Comparison of ENCODE assay signal across 8 cellular contexts in the genomic region with DNA sequence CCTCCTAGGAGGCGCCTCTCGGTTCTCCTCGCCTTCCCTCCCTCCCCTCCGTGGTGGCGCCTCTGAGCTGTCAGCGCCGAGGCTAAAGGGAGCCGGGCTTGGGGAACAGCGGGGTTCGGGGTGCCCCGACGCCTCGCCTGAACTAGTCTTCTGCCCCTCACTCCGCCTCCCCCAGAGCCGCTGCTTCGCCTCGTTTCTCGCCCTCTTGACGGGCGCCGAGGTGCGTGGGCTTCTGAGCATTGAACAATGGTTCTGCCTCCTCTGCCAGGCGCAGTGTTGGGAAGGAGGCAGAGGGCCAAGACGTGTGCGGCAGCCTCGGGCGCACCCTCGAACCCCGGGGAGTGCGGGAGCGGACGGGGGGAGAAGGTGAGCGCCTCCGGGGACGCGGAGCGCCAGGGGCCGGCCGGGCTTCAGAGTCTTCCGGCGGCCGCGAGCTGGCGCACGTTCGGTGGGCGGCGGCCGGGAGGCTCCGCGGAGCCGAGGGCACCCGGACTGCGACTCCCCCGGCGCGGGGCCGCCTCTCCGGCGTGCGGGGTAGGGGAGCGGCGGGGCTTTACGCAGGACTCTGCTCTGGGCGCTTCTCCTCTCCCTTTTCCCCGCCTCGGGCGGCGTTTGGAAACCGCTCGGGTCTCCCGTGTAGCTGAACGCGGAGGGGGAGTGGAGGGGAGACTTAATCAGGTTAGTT. TPM values are rescaled to one million over a fixed set of nuclear protein-coding genes. Genes with fewer than 3 reads are reported as not detected.
DNase-seq lines count a peak whose midpoint lies in the region; ATAC-seq, FAIRE-seq and TF ChIP-seq lines count a peak whose summit lies in the region.

No MANE protein-coding gene starts in this region.

- peak overlapping the region; percentile 77 for H3K4me3 ChIP-seq in AG04450 (ENCODE audit: low read depth, low read length)
- H3K4me3 ChIP-seq in HepG2 (replicated peaks in 1 of 3; ENCODE audit: insufficient read depth in 1 of 3, low read depth in 2 of 3, low read length in 3 of 3), result peak overlapping the region; percentile 49 to 74 (median 65)

- peaks cover 4% of the 10 kb centered on the region; the same call in 1 of the 2 replicates for H3K9me3 ChIP-seq in AG04450 (ENCODE audit: control insufficient read depth, insufficient read depth, low read length)
- H3K9me3 ChIP-seq in HepG2 (ENCODE audit: low read length), result no peaks in the 10 kb centered on the region

- H3K27ac Mint-ChIP-seq in stimulated activated effector memory CD8-positive, alpha-beta T cell treated with anti-CD3 and anti-CD28 coated beads, Interleukin-12 subunit alpha, Interleukin-12 subunit beta, amount 100 ng/mL, for 72 hours, result peak overlapping the region; percentile 92

- POLR2A ChIA-PET in AG04450 (lab: Yijun Ruan, JAX) (no interaction called here), HepG2 (lab: Yijun Ruan, JAX) (no interaction called here)

- ATAC-seq in GM18502 (IDR thresholded peaks at IDR 0.05; ENCODE audit: poor library complexity, unreplicated experiment) (peak; percentile 37), HG03064 (IDR thresholded peaks at IDR 0.05; ENCODE audit: low read depth, unreplicated experiment) (peak; percentile 31), HepG2 (peak; percentile 58)
- peak; percentile 54 for ATAC-seq in stimulated activated effector memory CD8-positive, alpha-beta T cell treated with anti-CD3 and anti-CD28 coated beads, Interleukin-12 subunit alpha, Interleukin-12 subunit beta, amount 100 ng/mL, for 72 hours

- H3K27ac ChIP-seq in AG04450 (ENCODE audit: low read depth, low read length) (peak overlapping the region; percentile 47), HepG2 (ENCODE audit: extremely low read length, insufficient read depth, low read length) (no peak overlapping the region)

- H3K9me3 Mint-ChIP-seq in stimulated activated effector memory CD8-positive, alpha-beta T cell treated with anti-CD3 and anti-CD28 coated beads, Interleukin-12 subunit alpha, Interleukin-12 subunit beta, amount 100 ng/mL, for 72 hours, result no peaks in the 10 kb centered on the region

- H3K36me3 ChIP-seq in HepG2 (replicated peaks in 1 of 2; ENCODE audit: control insufficient read depth in 1 of 2, insufficient read depth in 2 of 2, low read length in 2 of 2), result no peaks in the 10 kb centered on the region

- FAIRE-seq in HepG2 (lab: Jason Lieb, UNC), result no peak

- H3K9ac ChIP-seq in HepG2 (ENCODE audit: insufficient read depth, low read depth, low read length), result peak overlapping the region; percentile 52; the same call in 1 of the 2 replicates

- peaks cover 24% of the 10 kb centered on the region for H3K4me1 ChIP-seq in HepG2 (ENCODE audit: insufficient read depth, low read length)

- no peak for TF ChIP-seq RAD21 in HepG2 (CRISPR knock-in tag; IDR thresholded peaks at IDR 0.05)

- peak overlapping the region; percentile 90 for H3K4me3 Mint-ChIP-seq in stimulated activated effector memory CD8-positive, alpha-beta T cell treated with anti-CD3 and anti-CD28 coated beads, Interleukin-12 subunit alpha, Interleukin-12 subunit beta, amount 100 ng/mL, for 72 hours

- in situ Hi-C loops in SK-MEL-5 (cut with HindIII; ENCODE audit: low pct_unique_long_range_greater_than_20kb, low sequenced_read_pairs), result no loop called here
- in situ Hi-C loops in HepG2 (cut with HindIII; ENCODE audit: extremely low pct_ligation_motif_present, low pct_unique_long_range_greater_than_20kb), result no loop called here

- 2% methylated on average over 29 of the region's 74 CpGs for WGBS in HepG2 (ENCODE audit: low lambda C conversion rate)

- H4K20me1 ChIP-seq in HepG2 (ENCODE audit: insufficient read depth, low read length), result no peaks in the 10 kb centered on the region

- CTCF ChIA-PET in AG04450 (lab: Charles Lee) (no interaction called here), HepG2 (lab: Yijun Ruan, JAX; ENCODE audit: low intra/inter-chr PET ratio, low total read pairs) (no interaction called here)

- no peak overlapping the region for H2AFZ ChIP-seq in HepG2 (ENCODE audit: low read length)

- no peak for TF ChIP-seq CTCF in AG04450 (IDR thresholded peaks at IDR 0.05; ENCODE audit: low read depth, low read length)
- TF ChIP-seq CTCF in HepG2 (CRISPR knock-in tag; IDR thresholded peaks at IDR 0.05), result peak; percentile 33

- no peaks in the 10 kb centered on the region for H3K79me2 ChIP-seq in HepG2 (ENCODE audit: insufficient read depth, low read length)

- H3K4me1 Mint-ChIP-seq in stimulated activated effector memory CD8-positive, alpha-beta T cell treated with anti-CD3 and anti-CD28 coated beads, Interleukin-12 subunit alpha, Interleukin-12 subunit beta, amount 100 ng/mL, for 72 hours, result peaks cover 19% of the 10 kb centered on the region

- TF ChIP-seq POLR2A in HepG2 (IDR thresholded peaks at IDR 0.05; ENCODE audit: insufficient read depth in 1 of 2, low read depth in 2 of 2, low read length in 2 of 2), result no peak

- DNase-seq in AG04450 (ENCODE audit: low read depth, low spot score) (no peak), SK-MEL-5 (ENCODE audit: low read depth, low spot score) (peak; percentile 6), cerebellum (ENCODE audit: low spot score) (peak; percentile 36), HepG2 (ENCODE audit: low spot score) (no peak), NOMO-1 (lab: John Stamatoyannopoulos, UW; ENCODE audit: unreplicated experiment in 2 of 2) (no peak)
- DNase-seq in stimulated activated effector memory CD8-positive, alpha-beta T cell treated with anti-CD3 and anti-CD28 coated beads, Interleukin-12 subunit alpha, Interleukin-12 subunit beta, amount 100 ng/mL, for 72 hours (ENCODE audit: low spot score in 2 of 2), result peak; percentile 29 to 66

- TF ChIP-seq EP300 in HepG2 (IDR thresholded peaks at IDR 0.05; ENCODE audit: low read depth in 2 of 2, low read length in 2 of 2) (no peak), HepG2 (CRISPR knock-in tag; IDR thresholded peaks at IDR 0.05; ENCODE audit: borderline replicate concordance) (no peak)

- intact Hi-C loops in HepG2 (cut with micrococcal nuclease; ENCODE audit: unreplicated experiment), result loop anchor here (5.0 kb wide), 2 partner anchors 105 to 220 kb away; partner anchors contain the start of gene PUM3

- no TSS peak for BruUV-seq in HepG2 (replicated peaks; lab: Mats Ljungman, UMichigan)

- peak overlapping the region; percentile 86 for H3K4me2 ChIP-seq in HepG2 (ENCODE audit: low read depth, low read length)

- peaks cover 12% of the 10 kb centered on the region for H3K36me3 Mint-ChIP-seq in stimulated activated effector memory CD8-positive, alpha-beta T cell treated with anti-CD3 and anti-CD28 coated beads, Interleukin-12 subunit alpha, Interleukin-12 subunit beta, amount 100 ng/mL, for 72 hours

- no peaks in the 10 kb centered on the region for H3K27me3 ChIP-seq in AG04450 (ENCODE audit: control insufficient read depth, insufficient read depth, low read length)
- H3K27me3 ChIP-seq in HepG2 (ENCODE audit: control insufficient read depth in 1 of 2, insufficient read depth in 2 of 2, low read length in 2 of 2), result peaks cover 4 to 21% of the 10 kb centered on the region in 2 experiments; a peak in 4 of 5 replicates

TF ChIP-seq in HepG2, 621 proteins besides CTCF, POLR2A, EP300 and RAD21 (continues in another document):
- TF ChIP-seq GABPB1 (CRISPR knock-in tag; IDR thresholded peaks at IDR 0.05) (peak; percentile 42; the same call in 1 of the 2 replicates), ZNF362 (CRISPR knock-in tag; IDR thresholded peaks at IDR 0.05; ENCODE audit: borderline replicate concordance) (no peak), ATF7-NPFF (CRISPR knock-in tag; IDR thresholded peaks at IDR 0.05; ENCODE audit: low read depth) (no peak), RBM22 (optimal IDR thresholded peaks at IDR 0.05; ENCODE audit: low read length) (no peak)

RNA-seq across cellular contexts. Expression of gene VLDLR, which starts 0.9 kb away (rescaled TPM):
- polyA plus RNA-seq in AG04450 (2011; rRNA removed), result 29.0 and 32.6 TPM in 2 replicates
- polyA minus RNA-seq in AG04450 (2011; rRNA and poly(A)+ RNA removed), result 38.6 and 40.9 TPM in 2 replicates
- total RNA-seq in SK-MEL-5 (2014; rRNA removed; shearing (Covaris generic)), result 35.5 and 37.6 TPM in 2 replicates
- polyA plus RNA-seq in SK-MEL-5 (2015; cell fraction: cytosol; rRNA removed), result 32.7 and 44.1 TPM in 2 replicates
- polyA plus RNA-seq in SK-MEL-5 (2015; cell fraction: nucleus; rRNA removed), result 36.3 and 56.5 TPM in 2 replicates
- total RNA-seq in cerebellum, result 46.4 TPM
- total RNA-seq in HepG2 (2016; rRNA removed; fragmentation: Illumina TruSeq; extraction: Trizol), result 3.4 TPM in 2 replicates
- 0.20 and 0.35 TPM in 2 replicates for total RNA-seq in HepG2 (2016; cell fraction: cytosol; rRNA removed; fragmentation: Illumina TruSeq; extraction: Trizol; ENCODE audit: low read depth)
- 2.9 and 3.7 TPM in 2 replicates for total RNA-seq in HepG2 (2016; cell fraction: insoluble cytoplasmic fraction; rRNA removed; fragmentation: Illumina TruSeq; extraction: Trizol)
- 1.8 and 1.9 TPM in 2 replicates for total RNA-seq in HepG2 (2016; cell fraction: membrane; rRNA removed; fragmentation: Illumina TruSeq; extraction: Trizol)
- total RNA-seq in HepG2 (2016; cell fraction: nucleus; rRNA removed; fragmentation: Illumina TruSeq; extraction: Trizol), result 8.9 and 9.7 TPM in 2 replicates
- 10.5 and 10.6 TPM in 2 replicates for polyA plus RNA-seq in HepG2 (2011; rRNA removed)
- 5.3 and 8.4 TPM in 2 replicates for polyA plus RNA-seq in HepG2 (2011; cell fraction: cytosol; rRNA removed)
- 10.6 and 11.0 TPM in 2 replicates for polyA plus RNA-seq in HepG2 (2011; cell fraction: nucleus; rRNA removed)
- 4.7 and 13.5 TPM in 2 replicates for polyA plus RNA-seq in HepG2 (2012)
- polyA plus RNA-seq in HepG2 (2016; cell fraction: cytosol; fragmentation: Illumina TruSeq; extraction: Trizol; ENCODE audit: low read depth), result 0.22 and 0.32 TPM in 2 replicates
- 2.9 and 3.0 TPM in 2 replicates for polyA plus RNA-seq in HepG2 (2016; cell fraction: insoluble cytoplasmic fraction; fragmentation: Illumina TruSeq; extraction: Trizol; ENCODE audit: low read depth)
- polyA plus RNA-seq in HepG2 (2016; cell fraction: membrane; fragmentation: Illumina TruSeq; extraction: Trizol; ENCODE audit: low read depth), result 0.66 and 1.0 TPM in 2 replicates
- polyA plus RNA-seq in HepG2 (2016; cell fraction: nucleus; fragmentation: Illumina TruSeq; extraction: Trizol; ENCODE audit: insufficient read depth, low read depth), result 10.6 and 10.7 TPM in 2 replicates
- polyA minus RNA-seq in HepG2 (2011; rRNA and poly(A)+ RNA removed; ENCODE audit: low replicate concordance), result 2.5 and 13.3 TPM in 2 replicates
- polyA minus RNA-seq in HepG2 (2011; cell fraction: cytosol; rRNA and poly(A)+ RNA removed), result 7.5 and 11.8 TPM in 2 replicates
- polyA minus RNA-seq in HepG2 (2011; cell fraction: nucleus; rRNA and poly(A)+ RNA removed), result 8.0 and 16.2 TPM in 2 replicates

Comparison
In these comparisons a context has a peak if more than half of its experiments do, and no peak if none do; other contexts are left out.
1. DNase-seq: peak in SK-MEL-5 (single experiment), cerebellum (single experiment) and stimulated activated effector memory CD8-positive, alpha-beta T cell treated with anti-CD3 and anti-CD28 coated beads, Interleukin-12 subunit alpha, Interleukin-12 subunit beta, amount 100 ng/mL, for 72 hours (2 of 2); none in AG04450 (single experiment), HepG2 (single experiment) and NOMO-1 (0 of 2).
2. Peak in every context shown above with its lines, with median percentiles within 50 percentile points of each other: ATAC-seq.